In genomic region chr5:68272289-68272688, GRCh38 we compare ENCODE assay signal across 8 cellular contexts. TPM values are rescaled to one million over a fixed set of nuclear protein-coding genes. Genes with fewer than 3 reads are reported as not detected.
DNase-seq lines count a peak whose midpoint lies in the region; ATAC-seq and TF ChIP-seq lines count a peak whose summit lies in the region.

No MANE protein-coding gene starts in this region.

- ATAC-seq in activated naive CD8-positive, alpha-beta T cell treated with anti-CD3 and anti-CD28 coated beads, Interleukin-2, amount 50 U/mL, for 24 hours = no peak
- ATAC-seq in GM21529 (IDR thresholded peaks at IDR 0.05; ENCODE audit: unreplicated experiment) = no peak
- ATAC-seq in GM21390 (IDR thresholded peaks at IDR 0.05; ENCODE audit: unreplicated experiment) = no peak

- H3K4me1 Mint-ChIP-seq in activated naive CD8-positive, alpha-beta T cell (ENCODE audit: low read depth) = peaks cover 73% of the 10 kb centered on the region
- H3K4me1 Mint-ChIP-seq in activated naive CD8-positive, alpha-beta T cell treated with anti-CD3 and anti-CD28 coated beads, Interleukin-2, amount 50 U/mL, for 24 hours = peaks cover 76% of the 10 kb centered on the region
- peaks cover 46% of the 10 kb centered on the region for H3K4me1 Mint-ChIP-seq in type B pancreatic cell (ENCODE audit: unreplicated experiment)

- peak overlapping the region; percentile 3 for H3K27ac Mint-ChIP-seq in activated naive CD8-positive, alpha-beta T cell
- no peak overlapping the region for H3K27ac Mint-ChIP-seq in activated naive CD8-positive, alpha-beta T cell treated with anti-CD3 and anti-CD28 coated beads, Interleukin-2, amount 50 U/mL, for 24 hours
- H3K27ac Mint-ChIP-seq in type B pancreatic cell = no peak overlapping the region

- TF ChIP-seq CTCF in type B pancreatic cell (conservative IDR thresholded peaks at IDR 0.05) = peak; percentile 75

- no peaks in the 10 kb centered on the region for H3K27me3 Mint-ChIP-seq in activated naive CD8-positive, alpha-beta T cell
- no peaks in the 10 kb centered on the region for H3K27me3 Mint-ChIP-seq in activated naive CD8-positive, alpha-beta T cell treated with anti-CD3 and anti-CD28 coated beads, Interleukin-2, amount 50 U/mL, for 24 hours
- peaks cover 3% of the 10 kb centered on the region for H3K27me3 Mint-ChIP-seq in type B pancreatic cell

- peaks cover 5% of the 10 kb centered on the region for H3K36me3 Mint-ChIP-seq in activated naive CD8-positive, alpha-beta T cell
- peaks cover 22% of the 10 kb centered on the region for H3K36me3 Mint-ChIP-seq in activated naive CD8-positive, alpha-beta T cell treated with anti-CD3 and anti-CD28 coated beads, Interleukin-2, amount 50 U/mL, for 24 hours (ENCODE audit: low read depth)
- peaks cover 41% of the 10 kb centered on the region for H3K36me3 Mint-ChIP-seq in type B pancreatic cell

- no peak for DNase-seq in activated naive CD8-positive, alpha-beta T cell treated with anti-CD3 and anti-CD28 coated beads, Interleukin-2, amount 50 U/mL, for 24 hours
- DNase-seq in RKO (ENCODE audit: low spot score) (peak; percentile 44), fibroblast of peridontal ligament (ENCODE audit: extremely low read depth) (peak; percentile 63), type B pancreatic cell (ENCODE audit: extremely low spot score, unreplicated experiment) (no peak), NCI-H2081 treated with DMSO at 0.1 percent for 48 hours (lab: John Stamatoyannopoulos, UW) (no peak)

- no peak overlapping the region for H3K4me3 Mint-ChIP-seq in activated naive CD8-positive, alpha-beta T cell
- H3K4me3 Mint-ChIP-seq in activated naive CD8-positive, alpha-beta T cell treated with anti-CD3 and anti-CD28 coated beads, Interleukin-2, amount 50 U/mL, for 24 hours = no peak overlapping the region
- H3K4me3 Mint-ChIP-seq in type B pancreatic cell = no peak overlapping the region

- H3K9me3 Mint-ChIP-seq in activated naive CD8-positive, alpha-beta T cell (ENCODE audit: low read depth) = no peaks in the 10 kb centered on the region
- H3K9me3 Mint-ChIP-seq in activated naive CD8-positive, alpha-beta T cell treated with anti-CD3 and anti-CD28 coated beads, Interleukin-2, amount 50 U/mL, for 24 hours = no peaks in the 10 kb centered on the region
- no peaks in the 10 kb centered on the region for H3K9me3 Mint-ChIP-seq in type B pancreatic cell

RNA-seq across cellular contexts. Expression of gene PIK3R1, which starts 56.7 kb away (rescaled TPM):
- 41.6 and 110 TPM in 2 replicates for total RNA-seq in type B pancreatic cell (ENCODE audit: low replicate concordance)

Comparison
In these comparisons a context has a peak if more than half of its experiments do, and no peak if none do; other contexts are left out.
1. DNase-seq: peak in RKO (single experiment) and fibroblast of peridontal ligament (single experiment); none in activated naive CD8-positive, alpha-beta T cell treated with anti-CD3 and anti-CD28 coated beads, Interleukin-2, amount 50 U/mL, for 24 hours (single experiment), type B pancreatic cell (single experiment) and NCI-H2081 treated with DMSO at 0.1 percent for 48 hours (single experiment).